Comparison of ENCODE assay signal across 7 cellular contexts in the genomic region with DNA sequence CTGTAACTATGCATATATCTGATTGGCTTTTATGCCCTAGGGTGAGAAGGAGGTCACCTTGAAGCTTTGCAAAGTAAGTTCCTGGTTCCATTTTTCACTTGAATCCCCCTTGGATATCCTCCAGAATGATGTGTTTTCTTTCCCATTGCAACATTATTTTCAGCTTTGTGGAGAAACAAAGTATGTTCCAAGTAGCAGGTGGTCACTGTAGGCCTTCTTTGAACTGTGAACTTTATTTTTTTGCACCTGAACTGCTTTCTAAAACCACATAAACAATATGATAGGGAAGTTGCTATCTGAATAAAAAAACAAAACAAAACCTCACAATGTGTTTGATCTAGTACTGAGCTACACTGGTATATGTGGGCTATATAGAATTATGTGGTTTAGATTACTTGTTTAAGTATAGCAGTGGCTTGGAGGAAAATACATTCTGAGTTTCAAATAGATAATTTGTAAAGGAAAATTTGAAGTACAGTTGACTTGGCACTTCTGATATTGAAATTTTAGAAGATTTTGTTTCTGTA. TPM values are rescaled to one million over a fixed set of nuclear protein-coding genes. Genes with fewer than 3 reads are reported as not detected.
DNase-seq lines count a peak whose midpoint lies in the region; ATAC-seq, FAIRE-seq and TF ChIP-seq lines count a peak whose summit lies in the region.
"Not testable (repeated sequence)": the region's sequence is repeated elsewhere in the genome, so short reads cannot be mapped to it uniquely, and the experiment has no call there.

No MANE protein-coding gene starts in this region.

- H3K9ac ChIP-seq in astrocyte (ENCODE audit: low read length); kidney (ENCODE audit: low read length in 2 of 2): not testable (repeated sequence)

- peaks cover 22% of the 10 kb centered on the region for H3K79me2 ChIP-seq in astrocyte (ENCODE audit: insufficient read depth, low read length)

- peaks cover 17% of the 10 kb centered on the region for H4K20me1 ChIP-seq in astrocyte (ENCODE audit: insufficient read depth, low read length)

- not testable (repeated sequence) for H2AFZ ChIP-seq in astrocyte (ENCODE audit: low read depth, low read length)

- H3K27ac ChIP-seq in Panc1 (ENCODE audit: low read length); astrocyte (ENCODE audit: low read depth, low read length); kidney (ENCODE audit: low read depth in 2 of 2, low read length in 2 of 2): not testable (repeated sequence)

- TF ChIP-seq CTCF in Panc1 (IDR thresholded peaks at IDR 0.05); astrocyte (IDR thresholded peaks at IDR 0.05; ENCODE audit: insufficient read depth, low read depth, low read length); kidney (IDR thresholded peaks at IDR 0.05; ENCODE audit: borderline replicate concordance, extremely low read depth, insufficient read depth): not testable (repeated sequence)

- not testable (repeated sequence) for H3K27me3 ChIP-seq in Panc1 (ENCODE audit: control insufficient read depth, insufficient read depth, low read length); astrocyte (ENCODE audit: insufficient read depth, low read length)

- H3K9me3 Mint-ChIP-seq in astrocyte (ENCODE audit: unreplicated experiment); effector memory CD8-positive, alpha-beta T cell; naive thymus-derived CD8-positive, alpha-beta T cell: not testable (repeated sequence)

- POLR2A ChIA-PET in Panc1 (lab: Charles Lee); naive thymus-derived CD8-positive, alpha-beta T cell (lab: Charles Lee): not testable (repeated sequence)

- in situ Hi-C loops in Panc1 (cut with HindIII; ENCODE audit: low pct_unique_long_range_greater_than_20kb, low sequenced_read_pairs), result not testable (repeated sequence)

- not testable (repeated sequence) for H3K36me3 Mint-ChIP-seq in astrocyte (ENCODE audit: low read depth, unreplicated experiment)
- H3K36me3 Mint-ChIP-seq in effector memory CD8-positive, alpha-beta T cell (ENCODE audit: insufficient read depth), result peaks cover 15% of the 10 kb centered on the region
- H3K36me3 Mint-ChIP-seq in naive thymus-derived CD8-positive, alpha-beta T cell, result peaks cover 0 to 17% (median 3%) of the 10 kb centered on the region in 3 donors

- H3K4me1 ChIP-seq in Panc1 (ENCODE audit: control insufficient read depth, insufficient read depth, low read length); astrocyte (ENCODE audit: insufficient read depth, low read length); kidney (ENCODE audit: control insufficient read depth in 1 of 2, insufficient read depth in 1 of 2, low read depth in 1 of 2, low read length in 2 of 2): not testable (repeated sequence)

- DNase-seq in GM18507 (ENCODE audit: extremely low spot score, insufficient read length, low read depth); Panc1 (ENCODE audit: low read depth, low spot score); astrocyte (ENCODE audit: low read depth); effector memory CD8-positive, alpha-beta T cell; kidney: not testable (repeated sequence)
- DNase-seq in naive thymus-derived CD8-positive, alpha-beta T cell, result peak in 1 of 10 donors; percentile 2

- not testable (repeated sequence) for ATAC-seq in Panc1
- ATAC-seq in effector memory CD8-positive, alpha-beta T cell (replicated peaks), result peak; percentile 37
- peak; percentile 46 to 52 for ATAC-seq in naive thymus-derived CD8-positive, alpha-beta T cell

- H3K9me3 ChIP-seq in Panc1 (ENCODE audit: control insufficient read depth, insufficient read depth, low read depth, low read length); astrocyte (ENCODE audit: insufficient read depth, low read depth, low read length); kidney (ENCODE audit: control insufficient read depth in 1 of 2, low read length in 2 of 2): not testable (repeated sequence)

- H3K4me3 Mint-ChIP-seq in astrocyte (ENCODE audit: unreplicated experiment); effector memory CD8-positive, alpha-beta T cell; naive thymus-derived CD8-positive, alpha-beta T cell: not testable (repeated sequence)

- H3K4me1 Mint-ChIP-seq in astrocyte (ENCODE audit: low read depth, unreplicated experiment), result not testable (repeated sequence)
- peaks cover 12 to 19% of the 10 kb centered on the region in 2 donors for H3K4me1 Mint-ChIP-seq in effector memory CD8-positive, alpha-beta T cell (ENCODE audit: low read depth in 2 of 2)
- H3K4me1 Mint-ChIP-seq in naive thymus-derived CD8-positive, alpha-beta T cell, result peaks cover 11 to 28% (median 20%) of the 10 kb centered on the region in 4 donors

- not testable (repeated sequence) for H3K36me3 ChIP-seq in Panc1 (ENCODE audit: control insufficient read depth, insufficient read depth, low read length); astrocyte (ENCODE audit: insufficient read depth, low read length); kidney (ENCODE audit: control insufficient read depth in 1 of 2, insufficient read depth in 2 of 2, low read length in 2 of 2)

- intact Hi-C loops in Panc1 (cut with micrococcal nuclease; ENCODE audit: unreplicated experiment); kidney (cut with DNase I): not testable (repeated sequence)

- not testable (repeated sequence) for H3K27me3 Mint-ChIP-seq in astrocyte (ENCODE audit: low read depth, unreplicated experiment); effector memory CD8-positive, alpha-beta T cell; naive thymus-derived CD8-positive, alpha-beta T cell

- H3K27ac Mint-ChIP-seq in astrocyte (ENCODE audit: unreplicated experiment), result not testable (repeated sequence)
- H3K27ac Mint-ChIP-seq in effector memory CD8-positive, alpha-beta T cell, result peak overlapping the region in 1 of 2 donors; percentile 86
- H3K27ac Mint-ChIP-seq in naive thymus-derived CD8-positive, alpha-beta T cell, result peak overlapping the region in 4 of 10 donors; percentile 9 to 81 (median 38)

- CTCF ChIA-PET in Panc1 (lab: Charles Lee), result not testable (repeated sequence)

- H3K4me3 ChIP-seq in Panc1 (ENCODE audit: low read depth in 2 of 2, low read length in 2 of 2); astrocyte (ENCODE audit: insufficient read depth, low read depth, low read length); kidney (ENCODE audit: low read length in 2 of 2): not testable (repeated sequence)

- H3K4me2 ChIP-seq in astrocyte (ENCODE audit: low read length), result not testable (repeated sequence)

- FAIRE-seq in A204.1 (lab: Jason Lieb, UNC) (peak; percentile 19), GM18507 (lab: Jason Lieb, UNC) (peak; percentile 61), astrocyte (lab: Jason Lieb, UNC) (peak; percentile 69), kidney (lab: Jason Lieb, UNC) (peak; percentile 55)

- BruUV-seq in Panc1 (replicated peaks; lab: Mats Ljungman, UMichigan), result TSS peak; percentile 17

RNA-seq across cellular contexts. Expression of gene NPEPPS, which starts 29.7 kb away (rescaled TPM):
- total RNA-seq in Panc1 (2021; ENCODE audit: unreplicated experiment), result 137 TPM
- polyA plus RNA-seq in Panc1 (2012; ENCODE audit: insufficient read length), result 94.7 TPM
- total RNA-seq in astrocyte, result 112 and 143 TPM in 2 replicates
- total RNA-seq in kidney, result 131 TPM
- polyA plus RNA-seq in kidney (ENCODE audit: insufficient read depth, low read depth, low replicate concordance), result 27.6 TPM
- 100 to 1,000 TPM; 101 to 110 TPM for total RNA-seq in naive thymus-derived CD8-positive, alpha-beta T cell
- polyA plus RNA-seq in naive thymus-derived CD8-positive, alpha-beta T cell, result 10 to 100 TPM; 34.8 to 38.2 (median 35.0) TPM
